9 cellular contexts compared by ENCODE assay signal in the genomic region with DNA sequence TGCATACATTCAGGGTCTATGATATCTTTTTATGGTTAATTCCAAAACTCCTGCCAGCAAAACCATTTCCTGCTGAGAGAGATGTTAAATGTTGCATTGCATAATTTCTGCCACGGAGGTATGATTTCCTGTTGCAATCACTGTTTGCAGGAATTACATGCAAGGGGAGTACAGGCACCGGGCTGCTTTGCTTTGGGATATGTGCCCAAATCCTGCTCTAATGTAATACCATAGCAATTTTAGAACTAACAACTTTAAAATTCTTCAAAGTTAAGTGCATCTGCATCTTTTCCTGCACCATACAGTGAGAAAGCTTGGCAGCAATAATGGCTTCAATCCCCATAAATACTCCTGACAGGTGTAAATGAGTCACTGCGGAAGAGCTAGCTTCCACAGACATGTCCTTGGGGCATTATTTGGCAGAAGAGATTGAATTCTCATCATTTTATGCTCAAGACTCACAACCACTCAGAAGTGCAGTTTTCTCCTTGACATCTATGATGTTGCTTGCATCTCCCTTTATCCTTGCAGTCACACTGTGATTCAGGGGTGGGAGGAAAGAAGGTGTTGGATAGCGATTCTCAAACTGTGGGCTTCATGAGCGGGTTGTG. TPM values are rescaled to one million over a fixed set of nuclear protein-coding genes. Genes with fewer than 3 reads are reported as not detected.
DNase-seq lines count a peak whose midpoint lies in the region; ATAC-seq and TF ChIP-seq lines count a peak whose summit lies in the region.
"Had no signal": no experiment of that assay in that cellular context is flagged by ENCODE, and none has a peak within 500 bp of the region (broad histone marks: within the 10 kb centered on the region; RNA-seq: fewer than 3 reads in every experiment).

No MANE protein-coding gene starts in this region.

- no peaks in the 10 kb centered on the region for H3K9me3 Mint-ChIP-seq in CD4-positive, alpha-beta memory T cell
- H3K9me3 Mint-ChIP-seq in GM23338 = no peaks in the 10 kb centered on the region

- H3K36me3 ChIP-seq in gastrocnemius medialis (no peaks in the 10 kb centered on the region), GM23338 (ENCODE audit: insufficient read depth) (no peaks in the 10 kb centered on the region)
- no peaks in the 10 kb centered on the region for H3K36me3 ChIP-seq in CD4-positive, alpha-beta memory T cell (ENCODE audit: insufficient read depth, low read length)

- 0 out of 2 replicates have a peak, but pooled peaks cover 3% of the 10 kb centered on the region for H3F3A ChIP-seq in GM23338 (replicated peaks; ENCODE audit: low read depth)

- H3K27ac Mint-ChIP-seq in CD4-positive, alpha-beta memory T cell = no peak overlapping the region
- H3K27ac Mint-ChIP-seq in GM23338 = no peak overlapping the region

- no peaks in the 10 kb centered on the region for H3K27me3 ChIP-seq in gastrocnemius medialis
- no peaks in the 10 kb centered on the region for H3K27me3 ChIP-seq in CD4-positive, alpha-beta memory T cell (ENCODE audit: insufficient read depth, low read length)
- no peaks in the 10 kb centered on the region for H3K27me3 ChIP-seq in GM23338 (ENCODE audit: insufficient read depth)

- in situ Hi-C loops in gastrocnemius medialis (cut with MboI; ENCODE audit: low sequenced_read_pairs in 4 of 4) = no loop called here

- CTCF ChIA-PET in CD4-positive, alpha-beta memory T cell (lab: Charles Lee; ENCODE audit: partially characterized antibody) = no interaction called here

- H3K27me3 Mint-ChIP-seq in CD4-positive, alpha-beta memory T cell = peaks cover under 1 to 3% of the 10 kb centered on the region in 2 donors
- H3K27me3 Mint-ChIP-seq in GM23338 (ENCODE audit: insufficient read depth, low read depth, poor library complexity) = peaks cover 7% of the 10 kb centered on the region

- H3K27ac ChIP-seq in gastrocnemius medialis (no peak overlapping the region), GM23338 (ENCODE audit: low read depth) (no peak overlapping the region)
- H3K27ac ChIP-seq in CD4-positive, alpha-beta memory T cell (ENCODE audit: low read depth, low read length) = no peak overlapping the region

- peaks cover 0 to 8% of the 10 kb centered on the region in 2 donors for H3K36me3 Mint-ChIP-seq in CD4-positive, alpha-beta memory T cell
- peaks cover 3% of the 10 kb centered on the region; the same call in 1 of the 3 replicates for H3K36me3 Mint-ChIP-seq in GM23338 (ENCODE audit: low read depth)

- intact Hi-C loops in gastrocnemius medialis (cut with DNase I; ENCODE audit: low total_unique reads) = no loop called here
- intact Hi-C loops in CD4-positive, alpha-beta memory T cell (cut with micrococcal nuclease) = no loop called here

- H3K79me2 ChIP-seq in GM23338 (replicated peaks; ENCODE audit: insufficient read depth) = peaks cover 41% of the 10 kb centered on the region

- ATAC-seq in gastrocnemius medialis = peak; percentile 75 to 82
- ATAC-seq in GM23338 = no peak

- H3K4me2 ChIP-seq in GM23338 = no peak overlapping the region; the same call in 1 of the 2 replicates

- POLR2A ChIA-PET in CD4-positive, alpha-beta memory T cell (lab: Charles Lee; ENCODE audit: partially characterized antibody) = no interaction called here

- peaks cover 12% of the 10 kb centered on the region; the same call in 1 of the 2 replicates for H4K20me1 ChIP-seq in GM23338 (replicated peaks; ENCODE audit: insufficient read depth)

- no peak overlapping the region for H2AFZ ChIP-seq in GM23338

- no peak overlapping the region for H3K4me3 Mint-ChIP-seq in CD4-positive, alpha-beta memory T cell
- H3K4me3 Mint-ChIP-seq in GM23338 = no peak overlapping the region

- peaks cover 19 to 43% (median 27%) of the 10 kb centered on the region in 4 donors for H3K4me1 Mint-ChIP-seq in CD4-positive, alpha-beta memory T cell
- peaks cover 28% of the 10 kb centered on the region for H3K4me1 Mint-ChIP-seq in GM23338

- TF ChIP-seq POLR2A in gastrocnemius medialis (IDR thresholded peaks at IDR 0.05) = no peak

- peaks cover 12 to 22% of the 10 kb centered on the region in 2 donors for H3K4me1 ChIP-seq in gastrocnemius medialis
- H3K4me1 ChIP-seq in CD4-positive, alpha-beta memory T cell (ENCODE audit: insufficient read depth, low read length) = peaks cover 15% of the 10 kb centered on the region
- peaks cover 25% of the 10 kb centered on the region for H3K4me1 ChIP-seq in GM23338 (ENCODE audit: insufficient read depth)

- H3K9me3 ChIP-seq in gastrocnemius medialis = no peaks in the 10 kb centered on the region
- no peaks in the 10 kb centered on the region for H3K9me3 ChIP-seq in CD4-positive, alpha-beta memory T cell (ENCODE audit: control insufficient read depth in 1 of 2, low read length in 2 of 2)

- DNase-seq in GM04504 (ENCODE audit: low read depth) (peak; percentile 89), RKO (ENCODE audit: low spot score) (peak; percentile 70), fibroblast of peridontal ligament (ENCODE audit: extremely low read depth) (peak; percentile 89), gastrocnemius medialis (no peak), GM23338 (ENCODE audit: low spot score) (no peak), NOMO-1 treated with DMSO at 0.1 percent for 48 hours (lab: John Stamatoyannopoulos, UW; ENCODE audit: unreplicated experiment) (no peak), NCI-H1930 (lab: John Stamatoyannopoulos, UW) (no peak)
- no peak for DNase-seq in CD4-positive, alpha-beta memory T cell
- DNase-seq: activated gamma-delta T cell had no signal

- H3K4me3 ChIP-seq in gastrocnemius medialis (no peak overlapping the region), GM23338 (no peak overlapping the region)
- H3K4me3 ChIP-seq in CD4-positive, alpha-beta memory T cell (ENCODE audit: low read length in 2 of 2) = no peak overlapping the region

- no peak for TF ChIP-seq CTCF in gastrocnemius medialis (IDR thresholded peaks at IDR 0.05 in 4 of 5, conservative IDR thresholded peaks at IDR 0.05 in 1 of 5)
- no peak for TF ChIP-seq CTCF in GM23338 (conservative IDR thresholded peaks at IDR 0.05; ENCODE audit: low read depth in 2 of 2)

- H3K9me2 ChIP-seq in GM23338 (ENCODE audit: insufficient read depth) = no peaks in the 10 kb centered on the region

TF ChIP-seq in GM23338, 12 proteins besides CTCF, POLR2A, EP300 and RAD21 (continues in another document):
- no peak for TF ChIP-seq ETS1 (IDR thresholded peaks at IDR 0.05)
- TF ChIP-seq JUNB (IDR thresholded peaks at IDR 0.05; ENCODE audit: unreplicated experiment) = no peak
- no peak for TF ChIP-seq NANOG (IDR thresholded peaks at IDR 0.05; ENCODE audit: borderline replicate concordance)
- TF ChIP-seq EZH2 (IDR thresholded peaks at IDR 0.05; ENCODE audit: low read depth, unreplicated experiment) = no peak
- TF ChIP-seq REST (IDR thresholded peaks at IDR 0.05; ENCODE audit: unreplicated experiment) = no peak
- TF ChIP-seq CREB1 (CRISPR knock-in tag; IDR thresholded peaks at IDR 0.05; ENCODE audit: low read depth) = no peak
- no peak for TF ChIP-seq POLR2AphosphoS5 (IDR thresholded peaks at IDR 0.05; ENCODE audit: low read depth)
- no peak for TF ChIP-seq ZNF331 (CRISPR knock-in tag; IDR thresholded peaks at IDR 0.05; ENCODE audit: low read depth)
- TF ChIP-seq STAT1 (IDR thresholded peaks at IDR 0.05; ENCODE audit: unreplicated experiment) = no peak
- no peak for TF ChIP-seq EZH2phosphoT487 (IDR thresholded peaks at IDR 0.05; ENCODE audit: unreplicated experiment)

RNA-seq across cellular contexts. Expression of gene TRIM2, which starts 29.6 kb away (rescaled TPM):
- 1 to 10 TPM; 2.6 to 7.2 (median 3.8) TPM for total RNA-seq in gastrocnemius medialis
- 10 to 100 TPM; 11.9 to 12.3 TPM for total RNA-seq in CD4-positive, alpha-beta memory T cell
- polyA plus RNA-seq in CD4-positive, alpha-beta memory T cell = 1 to 10 TPM; 7.5 to 9.1 TPM
- total RNA-seq in GM23338 (2014; rRNA removed; shearing (Covaris generic)) = 61.5 and 64.3 TPM in 2 replicates
- 20.1 and 22.0 TPM in 2 replicates for polyA plus RNA-seq in GM23338 (2016; fragmentation: Nextera tagmentation; extraction: Ambion mirVana)

Comparison
In these comparisons a context has a peak if more than half of its experiments do, and no peak if none do; other contexts are left out.
1. DNase-seq: peak in GM04504 (single experiment), RKO (single experiment) and fibroblast of peridontal ligament (single experiment); none in gastrocnemius medialis (0 of 2), CD4-positive, alpha-beta memory T cell (0 of 5), GM23338 (single experiment), NOMO-1 treated with DMSO at 0.1 percent for 48 hours (single experiment) and NCI-H1930 (0 of 2).